Comparison of ENCODE assay signal across 1 cellular context in the genomic region with DNA sequence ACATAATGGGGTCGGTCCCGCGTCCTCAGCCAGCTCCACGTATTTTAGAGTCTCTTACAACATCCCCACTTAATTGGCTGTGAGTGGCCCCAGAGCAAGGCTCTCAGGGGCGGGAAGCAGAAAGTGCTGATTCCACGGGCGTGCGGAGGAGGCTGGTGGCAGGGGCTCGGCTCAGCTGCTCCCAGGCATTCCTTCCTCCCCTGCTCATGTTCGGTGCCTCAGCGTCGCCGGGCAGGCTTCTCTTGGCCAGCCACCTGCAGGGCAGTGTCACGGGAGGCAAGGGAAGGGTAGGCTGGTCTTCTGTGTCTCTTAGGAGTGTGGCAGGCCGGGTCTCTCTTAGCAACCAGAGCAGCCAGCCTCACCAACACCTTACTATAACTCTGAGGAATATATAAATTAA.
A peak's percentile ranks its signal among the peaks of the same experiment; 100 is the strongest.
TF ChIP-seq lines count a peak whose summit lies in the region.

No MANE protein-coding gene starts in this region.

TF ChIP-seq in K562, 482 proteins besides CTCF, POLR2A, EP300 and RAD21:
- TF ChIP-seq, protein P1, sequence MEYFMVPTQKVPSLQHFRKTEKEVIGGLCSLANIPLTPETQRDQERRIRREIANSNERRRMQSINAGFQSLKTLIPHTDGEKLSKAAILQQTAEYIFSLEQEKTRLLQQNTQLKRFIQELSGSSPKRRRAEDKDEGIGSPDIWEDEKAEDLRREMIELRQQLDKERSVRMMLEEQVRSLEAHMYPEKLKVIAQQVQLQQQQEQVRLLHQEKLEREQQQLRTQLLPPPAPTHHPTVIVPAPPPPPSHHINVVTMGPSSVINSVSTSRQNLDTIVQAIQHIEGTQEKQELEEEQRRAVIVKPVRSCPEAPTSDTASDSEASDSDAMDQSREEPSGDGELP (CRISPR knock-in tag; IDR thresholded peaks at IDR 0.05; ENCODE audit: borderline replicate concordance) = peak; percentile 16; the same call in 1 of the 2 replicates
- TF ChIP-seq FOS (IDR thresholded peaks at IDR 0.05; ENCODE audit: extremely low read depth, insufficient read length) = no peak
- no peak for TF ChIP-seq RFX5 (IDR thresholded peaks at IDR 0.05; ENCODE audit: low read depth, low read length)
- no peak for TF ChIP-seq MIER1 (IDR thresholded peaks at IDR 0.05; ENCODE audit: low read depth)
- TF ChIP-seq ZNF146 (CRISPR knock-in tag; IDR thresholded peaks at IDR 0.05; ENCODE audit: unreplicated experiment) = no peak
- TF ChIP-seq, protein P2, sequence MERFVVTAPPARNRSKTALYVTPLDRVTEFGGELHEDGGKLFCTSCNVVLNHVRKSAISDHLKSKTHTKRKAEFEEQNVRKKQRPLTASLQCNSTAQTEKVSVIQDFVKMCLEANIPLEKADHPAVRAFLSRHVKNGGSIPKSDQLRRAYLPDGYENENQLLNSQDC (CRISPR knock-in tag; IDR thresholded peaks at IDR 0.05) = no peak
- TF ChIP-seq NRF1 (conservative IDR thresholded peaks at IDR 0.05 in 1 of 2, IDR thresholded peaks at IDR 0.05 in 1 of 2) = no peak
- TF ChIP-seq, protein P3, sequence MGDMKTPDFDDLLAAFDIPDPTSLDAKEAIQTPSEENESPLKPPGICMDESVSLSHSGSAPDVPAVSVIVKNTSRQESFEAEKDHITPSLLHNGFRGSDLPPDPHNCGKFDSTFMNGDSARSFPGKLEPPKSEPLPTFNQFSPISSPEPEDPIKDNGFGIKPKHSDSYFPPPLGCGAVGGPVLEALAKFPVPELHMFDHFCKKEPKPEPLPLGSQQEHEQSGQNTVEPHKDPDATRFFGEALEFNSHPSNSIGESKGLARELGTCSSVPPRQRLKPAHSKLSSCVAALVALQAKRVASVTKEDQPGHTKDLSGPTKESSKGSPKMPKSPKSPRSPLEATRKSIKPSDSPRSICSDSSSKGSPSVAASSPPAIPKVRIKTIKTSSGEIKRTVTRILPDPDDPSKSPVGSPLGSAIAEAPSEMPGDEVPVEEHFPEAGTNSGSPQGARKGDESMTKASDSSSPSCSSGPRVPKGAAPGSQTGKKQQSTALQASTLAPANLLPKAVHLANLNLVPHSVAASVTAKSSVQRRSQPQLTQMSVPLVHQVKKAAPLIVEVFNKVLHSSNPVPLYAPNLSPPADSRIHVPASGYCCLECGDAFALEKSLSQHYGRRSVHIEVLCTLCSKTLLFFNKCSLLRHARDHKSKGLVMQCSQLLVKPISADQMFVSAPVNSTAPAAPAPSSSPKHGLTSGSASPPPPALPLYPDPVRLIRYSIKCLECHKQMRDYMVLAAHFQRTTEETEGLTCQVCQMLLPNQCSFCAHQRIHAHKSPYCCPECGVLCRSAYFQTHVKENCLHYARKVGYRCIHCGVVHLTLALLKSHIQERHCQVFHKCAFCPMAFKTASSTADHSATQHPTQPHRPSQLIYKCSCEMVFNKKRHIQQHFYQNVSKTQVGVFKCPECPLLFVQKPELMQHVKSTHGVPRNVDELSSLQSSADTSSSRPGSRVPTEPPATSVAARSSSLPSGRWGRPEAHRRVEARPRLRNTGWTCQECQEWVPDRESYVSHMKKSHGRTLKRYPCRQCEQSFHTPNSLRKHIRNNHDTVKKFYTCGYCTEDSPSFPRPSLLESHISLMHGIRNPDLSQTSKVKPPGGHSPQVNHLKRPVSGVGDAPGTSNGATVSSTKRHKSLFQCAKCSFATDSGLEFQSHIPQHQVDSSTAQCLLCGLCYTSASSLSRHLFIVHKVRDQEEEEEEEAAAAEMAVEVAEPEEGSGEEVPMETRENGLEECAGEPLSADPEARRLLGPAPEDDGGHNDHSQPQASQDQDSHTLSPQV (IDR thresholded peaks at IDR 0.05) = peak; percentile 45
- TF ChIP-seq, protein P4, sequence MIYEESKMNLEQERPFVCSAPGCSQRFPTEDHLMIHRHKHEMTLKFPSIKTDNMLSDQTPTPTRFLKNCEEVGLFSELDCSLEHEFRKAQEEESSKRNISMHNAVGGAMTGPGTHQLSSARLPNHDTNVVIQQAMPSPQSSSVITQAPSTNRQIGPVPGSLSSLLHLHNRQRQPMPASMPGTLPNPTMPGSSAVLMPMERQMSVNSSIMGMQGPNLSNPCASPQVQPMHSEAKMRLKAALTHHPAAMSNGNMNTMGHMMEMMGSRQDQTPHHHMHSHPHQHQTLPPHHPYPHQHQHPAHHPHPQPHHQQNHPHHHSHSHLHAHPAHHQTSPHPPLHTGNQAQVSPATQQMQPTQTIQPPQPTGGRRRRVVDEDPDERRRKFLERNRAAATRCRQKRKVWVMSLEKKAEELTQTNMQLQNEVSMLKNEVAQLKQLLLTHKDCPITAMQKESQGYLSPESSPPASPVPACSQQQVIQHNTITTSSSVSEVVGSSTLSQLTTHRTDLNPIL (CRISPR knock-in tag; IDR thresholded peaks at IDR 0.05) = no peak
- no peak for TF ChIP-seq TEAD4 (IDR thresholded peaks at IDR 0.05; ENCODE audit: low read length)
- no peak for TF ChIP-seq TEAD4 (CRISPR knock-in tag; IDR thresholded peaks at IDR 0.05; ENCODE audit: borderline replicate concordance)
- no peak for TF ChIP-seq TFAM (CRISPR knock-in tag; conservative IDR thresholded peaks at IDR 0.05)
- TF ChIP-seq IRF2 (CRISPR knock-in tag; IDR thresholded peaks at IDR 0.05) = no peak
- TF ChIP-seq CHD4 (IDR thresholded peaks at IDR 0.05; ENCODE audit: insufficient read depth, insufficient replicate concordance, low read depth, low read length, poor library complexity, severe bottlenecking) = no peak
